10 cellular contexts compared by ENCODE assay signal in the genomic region with DNA sequence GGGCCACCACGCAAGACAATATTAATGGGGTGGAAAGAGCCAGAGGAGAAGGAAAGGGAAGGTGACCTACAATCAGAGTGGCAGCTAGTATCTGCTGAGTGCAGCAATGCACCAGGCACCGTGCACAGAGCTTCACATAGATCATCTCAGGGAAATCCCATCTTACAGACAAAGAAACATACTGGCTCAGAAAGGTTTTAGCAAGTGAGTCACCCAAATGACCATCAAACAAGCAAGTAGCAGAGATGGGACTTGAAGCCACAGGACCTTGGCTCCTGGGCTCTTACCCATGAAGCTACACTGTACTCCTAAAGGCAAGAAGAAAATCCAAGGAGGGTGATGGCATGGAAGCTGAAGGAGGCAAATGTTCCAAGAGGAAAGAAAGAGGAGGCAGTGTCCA. TPM values are rescaled to one million over a fixed set of nuclear protein-coding genes. Genes with fewer than 3 reads are reported as not detected.
A peak's percentile ranks its signal among the peaks of the same experiment; 100 is the strongest.
DNase-seq lines count a peak whose midpoint lies in the region; ATAC-seq and TF ChIP-seq lines count a peak whose summit lies in the region.
"Had no signal": no experiment of that assay in that cellular context is flagged by ENCODE, and none has a peak within 500 bp of the region (broad histone marks: within the 10 kb centered on the region; RNA-seq: fewer than 3 reads in every experiment).

No MANE protein-coding gene starts in this region.

- intact Hi-C loops in heart right ventricle (cut with DNase I) (no loop called here), Right ventricle myocardium inferior (cut with DNase I) (no loop called here), CD14-positive monocyte (cut with micrococcal nuclease) (no loop called here)
- intact Hi-C loops in activated T-helper 2 cell treated with anti-CD3 and anti-CD28 coated beads, Interferon-gamma antibody, Interleukin-2, Interleukin-4, amounts not matched to agents 10 μg/mL and 5 μg/mL and 100 μg/mL, durations not matched to agents 14 hours and 24 hours and 36 hours (cut with micrococcal nuclease): no loop called here

- H3K4me3 ChIP-seq in heart right ventricle: peak overlapping the region in 1 of 10 donors; percentile 2
- no peak overlapping the region for H3K4me3 ChIP-seq in SJSA1
- no peak overlapping the region for H3K4me3 ChIP-seq in endodermal cell (ENCODE audit: low read length)

- H3K9ac ChIP-seq in endodermal cell (ENCODE audit: extremely low read depth, low read length, poor library complexity, severe bottlenecking): no peak overlapping the region

- no peaks in the 10 kb centered on the region for H3K9me3 Mint-ChIP-seq in activated T-helper 2 cell treated with anti-CD3 and anti-CD28 coated beads, Interferon-gamma antibody, Interleukin-2, Interleukin-4, amounts not matched to agents 10 μg/mL and 5 μg/mL and 100 μg/mL, durations not matched to agents 14 hours and 24 hours and 36 hours
- H3K9me3 Mint-ChIP-seq in endodermal cell: no peaks in the 10 kb centered on the region
- no peaks in the 10 kb centered on the region for H3K9me3 Mint-ChIP-seq in CD14-positive monocyte
- H3K9me3 Mint-ChIP-seq: neural crest cell had no signal

- H3K4me1 Mint-ChIP-seq in activated T-helper 2 cell treated with anti-CD3 and anti-CD28 coated beads, Interferon-gamma antibody, Interleukin-2, Interleukin-4, amounts not matched to agents 10 μg/mL and 5 μg/mL and 100 μg/mL, durations not matched to agents 14 hours and 24 hours and 36 hours (ENCODE audit: low read depth): peaks cover 22% of the 10 kb centered on the region
- H3K4me1 Mint-ChIP-seq in endodermal cell: peaks cover 11% of the 10 kb centered on the region
- peaks cover 16% of the 10 kb centered on the region for H3K4me1 Mint-ChIP-seq in CD14-positive monocyte

- H3K27ac ChIP-seq in heart right ventricle: peak overlapping the region in 6 of 10 donors; percentile 18 to 65 (median 42)
- peak overlapping the region; percentile 99 for H3K27ac ChIP-seq in SJSA1
- no peak overlapping the region for H3K27ac ChIP-seq in endodermal cell (ENCODE audit: low read depth, low read length)

- H3K4me3 Mint-ChIP-seq in activated T-helper 2 cell treated with anti-CD3 and anti-CD28 coated beads, Interferon-gamma antibody, Interleukin-2, Interleukin-4, amounts not matched to agents 10 μg/mL and 5 μg/mL and 100 μg/mL, durations not matched to agents 14 hours and 24 hours and 36 hours (ENCODE audit: low read depth): no peak overlapping the region
- H3K4me3 Mint-ChIP-seq in endodermal cell (no peak overlapping the region), CD14-positive monocyte (no peak overlapping the region)
- H3K4me3 Mint-ChIP-seq: neural crest cell had no signal

- no peak for DNase-seq in heart right ventricle
- no peak for DNase-seq in Right ventricle myocardium inferior (ENCODE audit: missing footprints)
- DNase-seq in SJSA1 (ENCODE audit: low read depth in 1 of 2, low spot score in 2 of 2): peak; percentile 67 to 76
- peak; percentile 88 for DNase-seq in kidney tubule cell (ENCODE audit: low spot score)
- no peak for DNase-seq in effector CD4-positive, alpha-beta T cell
- DNase-seq in activated T-helper 2 cell treated with anti-CD3 and anti-CD28 coated beads, Interferon-gamma antibody, Interleukin-2, Interleukin-4, amounts not matched to agents 10 μg/mL and 5 μg/mL and 100 μg/mL, durations not matched to agents 14 hours and 24 hours and 36 hours (ENCODE audit: low spot score): no peak
- DNase-seq in endodermal cell: no peak
- DNase-seq in CD14-positive monocyte (ENCODE audit: low spot score): no peak
- DNase-seq: AML-193 had no signal

- peaks cover 0 to 62% (median 10%) of the 10 kb centered on the region in 9 donors for H3K36me3 ChIP-seq in heart right ventricle
- H3K36me3 ChIP-seq in SJSA1: peaks cover 84% of the 10 kb centered on the region
- H3K36me3 ChIP-seq in endodermal cell (ENCODE audit: control insufficient read depth, insufficient read depth, low read length): peaks cover 23% of the 10 kb centered on the region

- ATAC-seq in heart right ventricle (no peak), Right ventricle myocardium inferior (no peak)

- no peaks in the 10 kb centered on the region for H3K27me3 Mint-ChIP-seq in activated T-helper 2 cell treated with anti-CD3 and anti-CD28 coated beads, Interferon-gamma antibody, Interleukin-2, Interleukin-4, amounts not matched to agents 10 μg/mL and 5 μg/mL and 100 μg/mL, durations not matched to agents 14 hours and 24 hours and 36 hours (ENCODE audit: low read depth)
- H3K27me3 Mint-ChIP-seq in endodermal cell (ENCODE audit: insufficient read depth) (no peaks in the 10 kb centered on the region), CD14-positive monocyte (ENCODE audit: low read depth in 3 of 3) (no peaks in the 10 kb centered on the region)

- H3K27me3 ChIP-seq in heart right ventricle (no peaks in the 10 kb centered on the region), SJSA1 (replicated peaks) (no peaks in the 10 kb centered on the region), endodermal cell (ENCODE audit: control insufficient read depth, insufficient read depth, low read length, poor library complexity, severe bottlenecking) (no peaks in the 10 kb centered on the region)

- H3K4me1 ChIP-seq in heart right ventricle (peaks cover 4 to 85% (median 67%) of the 10 kb centered on the region in 9 donors), SJSA1 (replicated peaks) (peaks cover 53% of the 10 kb centered on the region), endodermal cell (ENCODE audit: control insufficient read depth, insufficient read depth, low read length) (peaks cover 18% of the 10 kb centered on the region)

- H3K9me3 ChIP-seq in heart right ventricle: no peaks in the 10 kb centered on the region
- H3K9me3 ChIP-seq in SJSA1 (replicated peaks): no peaks in the 10 kb centered on the region
- H3K9me3 ChIP-seq in endodermal cell (ENCODE audit: control insufficient read depth, low read length): no peaks in the 10 kb centered on the region

- 74 to 77% methylated on average over 2 of the region's 2 CpGs for WGBS in heart right ventricle, 2 donors
- WGBS in endodermal cell (ENCODE audit: insufficient coverage in 1 of 2, insufficient read length in 1 of 2), 2 experiments: 95 to 100% methylated on average over 1 to 2 of the region's 2 CpGs

- H3K27ac Mint-ChIP-seq in activated T-helper 2 cell treated with anti-CD3 and anti-CD28 coated beads, Interferon-gamma antibody, Interleukin-2, Interleukin-4, amounts not matched to agents 10 μg/mL and 5 μg/mL and 100 μg/mL, durations not matched to agents 14 hours and 24 hours and 36 hours: no peak overlapping the region
- H3K27ac Mint-ChIP-seq in endodermal cell (no peak overlapping the region), CD14-positive monocyte (no peak overlapping the region)

- no peak for TF ChIP-seq CTCF in heart right ventricle (IDR thresholded peaks at IDR 0.05)
- no peak for TF ChIP-seq CTCF in endodermal cell (conservative IDR thresholded peaks at IDR 0.05)
- TF ChIP-seq CTCF in CD14-positive monocyte (IDR thresholded peaks at IDR 0.05): no peak

- H3K36me3 Mint-ChIP-seq in activated T-helper 2 cell treated with anti-CD3 and anti-CD28 coated beads, Interferon-gamma antibody, Interleukin-2, Interleukin-4, amounts not matched to agents 10 μg/mL and 5 μg/mL and 100 μg/mL, durations not matched to agents 14 hours and 24 hours and 36 hours (ENCODE audit: low read depth): peaks cover 26% of the 10 kb centered on the region
- H3K36me3 Mint-ChIP-seq in endodermal cell (ENCODE audit: low read depth) (peaks cover 24% of the 10 kb centered on the region), CD14-positive monocyte (peaks cover 49 to 53% of the 10 kb centered on the region in 2 donors)

RNA-seq across cellular contexts. Expression of a gene that starts 6.8 kb away (rescaled TPM):
- 100 to 1,000 TPM in 9 of 10 donors, 10 to 100 TPM in 1; 90.8 to 204 (median 115) TPM for total RNA-seq in heart right ventricle
- polyA plus RNA-seq in heart right ventricle: 100 to 1,000 TPM; 107 to 285 TPM
- total RNA-seq in Right ventricle myocardium inferior: 136 TPM
- total RNA-seq in SJSA1 (2014; rRNA removed; shearing (Covaris generic)): 1,014 and 1,022 TPM in 2 replicates
- total RNA-seq in activated T-helper 2 cell treated with anti-CD3 and anti-CD28 coated beads, Interferon-gamma antibody, Interleukin-2, Interleukin-4, amounts not matched to agents 10 μg/mL and 5 μg/mL and 100 μg/mL, durations not matched to agents 14 hours and 24 hours and 36 hours: 105 and 107 TPM in 2 replicates
- 100 to 1,000 TPM; 212 to 241 TPM for total RNA-seq in endodermal cell
- polyA plus RNA-seq in endodermal cell (2013, experiment 1 of 2): 267 TPM
- 290 TPM for polyA plus RNA-seq in endodermal cell (2013, experiment 2 of 2)
- polyA plus RNA-seq in CD14-positive monocyte: 100 to 1,000 TPM; 752 to 796 TPM

Comparison
In these comparisons a context has a peak if more than half of its experiments do, and no peak if none do; other contexts are left out.
1. DNase-seq: peak in SJSA1 (2 of 2) and kidney tubule cell (single experiment); none in heart right ventricle (0 of 2), Right ventricle myocardium inferior (single experiment), effector CD4-positive, alpha-beta T cell (single experiment), activated T-helper 2 cell treated with anti-CD3 and anti-CD28 coated beads, Interferon-gamma antibody, Interleukin-2, Interleukin-4, amounts not matched to agents 10 μg/mL and 5 μg/mL and 100 μg/mL, durations not matched to agents 14 hours and 24 hours and 36 hours (single experiment), endodermal cell (single experiment) and CD14-positive monocyte (single experiment).